Comparison of ENCODE assay signal across 10 cellular contexts in the genomic region with DNA sequence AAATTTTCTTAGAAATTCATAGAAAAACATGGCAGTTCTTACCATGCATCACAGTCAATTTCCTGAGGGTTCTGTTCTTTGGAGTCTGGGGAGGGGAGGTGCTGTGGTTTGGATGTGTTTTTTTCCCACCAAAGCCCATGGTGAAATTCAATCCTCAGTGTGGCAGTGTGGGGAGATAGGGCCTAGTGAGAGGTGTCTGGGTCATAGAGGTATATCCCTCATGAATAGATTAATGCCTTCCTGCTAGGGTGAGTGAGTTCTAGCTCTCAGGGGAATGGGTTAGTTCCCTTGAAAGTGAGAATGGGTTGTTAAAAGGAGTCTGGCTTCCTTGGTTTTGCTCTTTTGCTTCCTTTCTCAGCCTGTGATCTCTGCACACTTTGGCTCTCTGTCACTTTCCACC.
"Had no signal": no experiment of that assay in that cellular context is flagged by ENCODE, and none has a peak within 500 bp of the region (broad histone marks: within the 10 kb centered on the region; RNA-seq: fewer than 3 reads in every experiment).

No MANE protein-coding gene starts in this region.

- FAIRE-seq: HepG2, HTR-8/SVneo, K562 had no signal

- H3K9ac ChIP-seq: KMS-11 had no signal

- H3K4me1 Mint-ChIP-seq: IgD-negative memory B cell had no signal

- H3K4me3 ChIP-seq: K562 had no signal

- H3K27ac Mint-ChIP-seq: IgD-negative memory B cell had no signal

- H3K4me2 ChIP-seq: KMS-11 had no signal

- H3K27ac ChIP-seq: HL-60, KMS-11 had no signal

- DNase-seq: IMR-90, Karpas-422, KBM-7, KG1 had no signal

- H3K4me3 Mint-ChIP-seq: IgD-negative memory B cell had no signal

- ATAC-seq: HepG2, K562 had no signal
